Comparison of ENCODE assay signal across 23 cellular contexts in the genomic region with DNA sequence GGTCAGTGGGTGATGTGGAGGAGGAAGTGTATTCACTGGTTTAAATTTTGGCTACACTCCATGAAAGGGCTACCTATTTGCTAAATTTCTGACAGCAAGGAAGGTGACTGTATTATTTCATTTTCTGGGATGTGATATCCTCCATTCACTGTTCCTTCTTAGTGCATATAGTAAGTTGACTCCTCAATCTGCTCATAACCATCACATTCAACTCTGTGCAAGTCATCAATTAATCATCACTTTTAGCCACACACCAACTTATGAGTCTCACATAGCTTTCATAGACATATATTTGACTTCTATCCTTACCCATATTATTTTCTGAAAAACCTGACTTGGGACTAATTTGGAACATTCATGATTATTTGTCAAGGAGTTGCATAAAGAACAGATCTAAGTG. TPM values are rescaled to one million over a fixed set of nuclear protein-coding genes. Genes with fewer than 3 reads are reported as not detected.
"Had no signal": no experiment of that assay in that cellular context is flagged by ENCODE, and none has a peak within 500 bp of the region (broad histone marks: within the 10 kb centered on the region; RNA-seq: fewer than 3 reads in every experiment).

No MANE protein-coding gene starts in this region.

- DNase-seq: activated CD4-positive, alpha-beta T cell treated with anti-CD3 and anti-CD28 coated beads, Interleukin-2, amount 50 U/mL, for 1 hour; activated CD8-positive, alpha-beta memory T cell treated with anti-CD3 and anti-CD28 coated beads for 24 hours; activated CD8-positive, alpha-beta memory T cell treated with anti-CD3 and anti-CD28 coated beads, Interleukin-2, amount 50 U/mL, for 48 hours; activated effector memory CD4-positive, alpha-beta T cell treated with Interleukin-2 at 50 U/mL for 16 hours; activated naive CD4-positive, alpha-beta T cell treated with anti-CD3 and anti-CD28 coated beads, Interleukin-2, amount 10 ng/mL, durations not matched to agents 7 days and 5 days; activated T-cell treated with anti-CD3 and anti-CD28 coated beads, Interleukin-2, amount 50 U/mL, for 48 hours; aorta; effector CD8-positive, alpha-beta T cell; left cardiac atrium; mesendoderm; natural killer cell; posterior cingulate gyrus; retina; stimulated activated CD4-positive, alpha-beta T cell treated with anti-CD3 and anti-CD28 coated beads, Interleukin-12 subunit alpha, Interleukin-12 subunit beta, amount 100 ng/mL, for 4 hours; stimulated activated CD4-positive, alpha-beta T cell treated with anti-CD3 and anti-CD28 coated beads, Interleukin-2, amount 100 ng/mL, for 24 hours; stimulated activated naive CD4-positive, alpha-beta T cell treated with Interleukin-2 at 50 U/mL for 16 hours; T-helper 1 cell; T-helper 9 cell; transverse colon; uterus had no signal

- H3K4me1 ChIP-seq: esophagus muscularis mucosa, suprapubic skin, transverse colon, uterus had no signal

- H3K36me3 ChIP-seq: uterus had no signal

- H3K27me3 ChIP-seq: esophagus muscularis mucosa, suprapubic skin, transverse colon, uterus had no signal

- H3K4me3 ChIP-seq: esophagus muscularis mucosa, suprapubic skin, transverse colon, uterus had no signal

- ATAC-seq: activated CD4-positive, CD25-positive, alpha-beta regulatory T cell treated with anti-CD3 and anti-CD28 coated beads, Interleukin-2, amount 50 U/mL, for 24 hours; left cardiac atrium; natural killer cell had no signal

- H3K27ac ChIP-seq: esophagus muscularis mucosa, suprapubic skin, transverse colon, uterus had no signal

- H3K9me3 ChIP-seq: esophagus muscularis mucosa, suprapubic skin, transverse colon, uterus had no signal

RNA-seq across cellular contexts. Expression of a gene that starts 16.9 kb away (rescaled TPM):
- total RNA-seq: natural killer cell had no signal
